Comparison of ENCODE assay signal across 11 cellular contexts in the genomic region with DNA sequence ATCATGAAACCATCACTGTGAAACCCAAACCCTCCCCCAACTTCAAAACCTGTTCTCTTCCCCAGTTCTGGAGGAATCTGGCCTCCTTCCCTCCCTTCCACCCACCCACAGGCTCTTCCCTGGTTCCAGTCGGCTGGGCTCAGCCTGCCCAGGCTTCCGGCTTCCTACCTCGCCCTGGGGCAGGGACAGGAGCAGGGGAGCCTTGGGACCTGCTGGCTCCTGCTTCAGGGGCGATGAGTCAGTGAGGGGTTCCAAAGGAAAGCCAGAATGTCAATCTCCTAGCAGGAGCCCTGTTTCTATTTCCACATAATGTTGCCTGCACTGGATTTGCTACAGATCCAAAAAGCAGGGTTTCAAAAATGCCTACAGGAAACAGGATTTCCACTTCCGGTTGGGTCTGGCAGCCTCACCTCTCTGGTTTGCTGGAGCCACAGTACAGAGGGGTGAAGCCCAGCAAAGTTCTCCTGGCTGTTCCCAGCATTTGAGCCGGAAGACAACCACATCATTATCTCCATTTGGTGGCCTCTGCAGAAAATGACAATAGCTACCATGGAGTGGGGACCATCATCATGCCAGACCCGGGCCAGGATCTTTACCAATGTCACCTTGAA.
A peak's percentile ranks its signal among the peaks of the same experiment; 100 is the strongest.
DNase-seq lines count a peak whose midpoint lies in the region; ATAC-seq and TF ChIP-seq lines count a peak whose summit lies in the region.
"Had no signal": no experiment of that assay in that cellular context is flagged by ENCODE, and none has a peak within 500 bp of the region (broad histone marks: within the 10 kb centered on the region; RNA-seq: fewer than 3 reads in every experiment).

No MANE protein-coding gene starts in this region.

- H3K4me2 ChIP-seq in BLaER1 treated with 17β-estradiol and CSF1 and Interleukin-3, amounts not matched to agents 10 nM and 100 nM, result peak overlapping the region; percentile 67 to 95 (median 89)

- no peaks in the 10 kb centered on the region for H3K36me3 ChIP-seq in BLaER1 treated with 17β-estradiol and CSF1 and Interleukin-3, amounts not matched to agents 10 nM and 100 nM
- H3K36me3 ChIP-seq in endodermal cell (ENCODE audit: control insufficient read depth, insufficient read depth, low read length), result no peaks in the 10 kb centered on the region

- TF ChIP-seq CTCF in endodermal cell (conservative IDR thresholded peaks at IDR 0.05) (no peak), nephron progenitor cell (IDR thresholded peaks at IDR 0.05) (no peak)

- intact Hi-C loops in activated CD4-positive, alpha-beta memory T cell treated with anti-CD3 and anti-CD28 coated beads for 36 hours (cut with micrococcal nuclease), result no loop called here

- H3K4me1 ChIP-seq in BLaER1 treated with 17β-estradiol and CSF1 and Interleukin-3, amounts not matched to agents 10 nM and 100 nM, result peaks cover 44 to 89% (median 77%) of the 10 kb centered on the region in 10 experiments
- no peaks in the 10 kb centered on the region for H3K4me1 ChIP-seq in endodermal cell (ENCODE audit: control insufficient read depth, insufficient read depth, low read length)

- peak overlapping the region in 7 of 11 experiments; percentile 30 to 67 (median 56); a peak in 11 of 22 replicates for H3K27ac ChIP-seq in BLaER1 treated with 17β-estradiol and CSF1 and Interleukin-3, amounts not matched to agents 10 nM and 100 nM
- no peak overlapping the region for H3K27ac ChIP-seq in endodermal cell (ENCODE audit: low read depth, low read length)

- CTCF ChIA-PET in activated CD4-positive, alpha-beta memory T cell treated with anti-CD3 and anti-CD28 coated beads for 36 hours (lab: Charles Lee), result no interaction called here

- H3K27ac Mint-ChIP-seq in endodermal cell, result no peak overlapping the region
- peak overlapping the region; percentile 80 for H3K27ac Mint-ChIP-seq in nephron progenitor cell
- no peak overlapping the region for H3K27ac Mint-ChIP-seq in activated CD4-positive, alpha-beta memory T cell treated with anti-CD3 and anti-CD28 coated beads for 36 hours
- H3K27ac Mint-ChIP-seq: CD8-positive, alpha-beta T cell had no signal

- WGBS in endodermal cell (ENCODE audit: insufficient coverage in 1 of 2, insufficient read length in 1 of 2), 2 experiments, result 88 to 90% methylated on average over 2 to 7 of the region's 7 CpGs

- no peaks in the 10 kb centered on the region; a peak in 1 of 22 replicates for H4K20me1 ChIP-seq in BLaER1 treated with 17β-estradiol and CSF1 and Interleukin-3, amounts not matched to agents 10 nM and 100 nM

- no peak overlapping the region; a peak in 1 of 20 replicates for H3K4me3 ChIP-seq in BLaER1 treated with 17β-estradiol and CSF1 and Interleukin-3, amounts not matched to agents 10 nM and 100 nM
- no peak overlapping the region for H3K4me3 ChIP-seq in endodermal cell (ENCODE audit: low read length)

- H3K27me3 ChIP-seq in BLaER1 treated with 17β-estradiol and CSF1 and Interleukin-3, amounts not matched to agents 10 nM and 100 nM, result peaks cover 0 to 4% (median 0%) of the 10 kb centered on the region in 11 experiments; a peak in 1 of 22 replicates
- no peaks in the 10 kb centered on the region for H3K27me3 ChIP-seq in endodermal cell (ENCODE audit: control insufficient read depth, insufficient read depth, low read length, poor library complexity, severe bottlenecking)

- POLR2A ChIA-PET in activated CD4-positive, alpha-beta memory T cell treated with anti-CD3 and anti-CD28 coated beads for 36 hours (lab: Charles Lee), result no interaction called here

- ATAC-seq in HG02610 (IDR thresholded peaks at IDR 0.05; ENCODE audit: unreplicated experiment), result no peak
- ATAC-seq: CD8-positive, alpha-beta T cell had no signal

- H3K4me1 Mint-ChIP-seq in endodermal cell, result no peaks in the 10 kb centered on the region
- peaks cover 99% of the 10 kb centered on the region for H3K4me1 Mint-ChIP-seq in nephron progenitor cell
- H3K4me1 Mint-ChIP-seq in activated CD4-positive, alpha-beta memory T cell treated with anti-CD3 and anti-CD28 coated beads for 36 hours (ENCODE audit: low read depth), result no peaks in the 10 kb centered on the region

- peak; percentile 79 for DNase-seq in NCI-H226
- DNase-seq in endodermal cell, result peak; percentile 40
- peak; percentile 31 for DNase-seq in nephron progenitor cell
- no peak for DNase-seq in NCI-H2029 treated with DMSO at 0.1 percent for 48 hours (lab: John Stamatoyannopoulos, UW)
- DNase-seq in NCI-H1930 (lab: John Stamatoyannopoulos, UW), result no peak
- DNase-seq in activated CD4-positive, alpha-beta memory T cell treated with anti-CD3 and anti-CD28 coated beads for 36 hours, result no peak
- DNase-seq: activated CD4-positive, alpha-beta T cell treated with anti-CD3 and anti-CD28 coated beads, Interleukin-2, amount 50 U/mL, for 48 hours; NCI-H1436 had no signal

- H3K9me3 ChIP-seq in BLaER1 treated with 17β-estradiol and CSF1 and Interleukin-3, amounts not matched to agents 10 nM and 100 nM (replicated peaks in 1 of 11), result no peaks in the 10 kb centered on the region
- H3K9me3 ChIP-seq in endodermal cell (ENCODE audit: control insufficient read depth, low read length), result no peaks in the 10 kb centered on the region

- no peaks in the 10 kb centered on the region for H3K9me3 Mint-ChIP-seq in endodermal cell
- no peaks in the 10 kb centered on the region for H3K9me3 Mint-ChIP-seq in nephron progenitor cell
- no peaks in the 10 kb centered on the region for H3K9me3 Mint-ChIP-seq in activated CD4-positive, alpha-beta memory T cell treated with anti-CD3 and anti-CD28 coated beads for 36 hours
- H3K9me3 Mint-ChIP-seq: CD8-positive, alpha-beta T cell had no signal

- H3K4me3 Mint-ChIP-seq in endodermal cell (no peak overlapping the region), nephron progenitor cell (no peak overlapping the region)
- H3K4me3 Mint-ChIP-seq in activated CD4-positive, alpha-beta memory T cell treated with anti-CD3 and anti-CD28 coated beads for 36 hours, result no peak overlapping the region
- H3K4me3 Mint-ChIP-seq: CD8-positive, alpha-beta T cell had no signal

- no peaks in the 10 kb centered on the region for H3K36me3 Mint-ChIP-seq in endodermal cell (ENCODE audit: low read depth)
- H3K36me3 Mint-ChIP-seq in nephron progenitor cell (ENCODE audit: low read depth), result no peaks in the 10 kb centered on the region
- no peaks in the 10 kb centered on the region for H3K36me3 Mint-ChIP-seq in activated CD4-positive, alpha-beta memory T cell treated with anti-CD3 and anti-CD28 coated beads for 36 hours
- H3K36me3 Mint-ChIP-seq: CD8-positive, alpha-beta T cell had no signal

- peaks cover 11% of the 10 kb centered on the region for H3K27me3 Mint-ChIP-seq in endodermal cell (ENCODE audit: insufficient read depth)
- peaks cover 7% of the 10 kb centered on the region for H3K27me3 Mint-ChIP-seq in nephron progenitor cell (ENCODE audit: low read depth, poor library complexity)
- H3K27me3 Mint-ChIP-seq in activated CD4-positive, alpha-beta memory T cell treated with anti-CD3 and anti-CD28 coated beads for 36 hours, result no peaks in the 10 kb centered on the region

- H3K9ac ChIP-seq in BLaER1 treated with 17β-estradiol and CSF1 and Interleukin-3, amounts not matched to agents 10 nM and 100 nM, result peak overlapping the region in 6 of 11 experiments; percentile 25 to 65 (median 56); a peak in 8 of 22 replicates
- H3K9ac ChIP-seq in endodermal cell (ENCODE audit: extremely low read depth, low read length, poor library complexity, severe bottlenecking), result no peak overlapping the region

Comparison
In these comparisons a context has a peak if more than half of its experiments do, and no peak if none do; other contexts are left out.
1. DNase-seq: peak in NCI-H226 (single experiment), endodermal cell (single experiment) and nephron progenitor cell (single experiment); none in NCI-H2029 treated with DMSO at 0.1 percent for 48 hours (single experiment), NCI-H1930 (0 of 2) and activated CD4-positive, alpha-beta memory T cell treated with anti-CD3 and anti-CD28 coated beads for 36 hours (single experiment).